In the genomic region with DNA sequence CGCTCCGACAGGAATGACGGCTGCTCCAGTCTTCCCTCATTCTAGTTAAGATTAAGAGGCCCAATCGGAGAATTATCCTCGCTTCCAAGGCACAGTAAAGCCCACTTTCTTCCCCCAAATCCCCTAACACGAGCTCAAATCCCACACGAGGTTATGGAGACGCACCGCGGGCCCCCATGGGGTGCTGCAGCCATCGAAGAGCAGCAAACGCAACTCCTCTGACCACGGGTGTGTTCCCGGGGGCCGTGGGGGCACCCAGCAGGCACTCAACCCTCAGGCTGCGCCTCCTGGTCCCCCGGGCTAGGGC, we compare ENCODE assay signal across 8 cellular contexts. TPM values are rescaled to one million over a fixed set of nuclear protein-coding genes. Genes with fewer than 3 reads are reported as not detected.
DNase-seq lines count a peak whose midpoint lies in the region; ATAC-seq and TF ChIP-seq lines count a peak whose summit lies in the region.

No MANE protein-coding gene starts in this region.

- H3K27ac Mint-ChIP-seq in activated CD4-positive, alpha-beta T cell treated with anti-CD3 and anti-CD28 coated beads, Interleukin-2, amount 10 ng/mL, durations not matched to agents 7 days and 5 days, result peak overlapping the region; percentile 90
- H3K27ac Mint-ChIP-seq in natural killer cell, result peak overlapping the region; percentile 79 to 92

- DNase-seq in activated CD4-positive, alpha-beta T cell treated with anti-CD3 and anti-CD28 coated beads, Interleukin-2, amount 10 ng/mL, durations not matched to agents 7 days and 5 days, result no peak
- no peak for DNase-seq in activated CD4-positive, alpha-beta T cell treated with anti-CD3 and anti-CD28 coated beads for 1 hour
- DNase-seq in coronary artery (ENCODE audit: low spot score) (no peak), natural killer cell (no peak)

- no peaks in the 10 kb centered on the region for H3K27me3 Mint-ChIP-seq in activated CD4-positive, alpha-beta T cell treated with anti-CD3 and anti-CD28 coated beads, Interleukin-2, amount 10 ng/mL, durations not matched to agents 7 days and 5 days
- H3K27me3 Mint-ChIP-seq in natural killer cell (ENCODE audit: low read depth in 2 of 2), result no peaks in the 10 kb centered on the region

- intact Hi-C loops in natural killer cell (cut with micrococcal nuclease), result no loop called here

- H3K9me3 Mint-ChIP-seq in activated CD4-positive, alpha-beta T cell treated with anti-CD3 and anti-CD28 coated beads, Interleukin-2, amount 10 ng/mL, durations not matched to agents 7 days and 5 days, result no peaks in the 10 kb centered on the region
- no peaks in the 10 kb centered on the region for H3K9me3 Mint-ChIP-seq in natural killer cell

- peak overlapping the region; percentile 99 for H2AFZ ChIP-seq in KMS-11 (ENCODE audit: low read depth)

- CTCF ChIA-PET in activated CD4-positive, alpha-beta T cell treated with anti-CD3 and anti-CD28 coated beads, Interleukin-2, amount 10 ng/mL, durations not matched to agents 7 days and 5 days (lab: Charles Lee), result no interaction called here

- H4K20me1 ChIP-seq in KMS-11 (ENCODE audit: insufficient read depth), result no peaks in the 10 kb centered on the region

- peaks cover 3% of the 10 kb centered on the region; the same call in 1 of the 2 replicates for H3K27me3 ChIP-seq in KMS-11 (ENCODE audit: insufficient read depth, low read depth)

- peaks cover 16% of the 10 kb centered on the region for H3K36me3 Mint-ChIP-seq in activated CD4-positive, alpha-beta T cell treated with anti-CD3 and anti-CD28 coated beads, Interleukin-2, amount 10 ng/mL, durations not matched to agents 7 days and 5 days (ENCODE audit: low read depth)
- H3K36me3 Mint-ChIP-seq in natural killer cell, result no peaks in the 10 kb centered on the region

- H3K4me2 ChIP-seq in KMS-11, result peak overlapping the region; percentile 95

- peaks cover 4% of the 10 kb centered on the region for H3K4me1 ChIP-seq in KMS-11 (ENCODE audit: low read depth, poor library complexity, severe bottlenecking)

- H3K4me3 ChIP-seq in KMS-11 (IDR thresholded peaks at IDR 0.05; ENCODE audit: insufficient read depth, low read depth, low read length), result peak overlapping the region; percentile 89
- H3K4me3 ChIP-seq in coronary artery, result peak overlapping the region; percentile 99

- H3K79me2 ChIP-seq in KMS-11 (ENCODE audit: insufficient read depth, low read depth), result peaks cover 15% of the 10 kb centered on the region

- no peak for TF ChIP-seq CTCF in KMS-11 (conservative IDR thresholded peaks at IDR 0.05; ENCODE audit: low read depth, low read length)
- no peak for TF ChIP-seq CTCF in coronary artery (IDR thresholded peaks at IDR 0.05)
- TF ChIP-seq CTCF in natural killer cell (IDR thresholded peaks at IDR 0.05), result no peak

- H3K27ac ChIP-seq in KMS-11, result no peak overlapping the region
- H3K27ac ChIP-seq in coronary artery, result peak overlapping the region; percentile 32 to 79

- no peaks in the 10 kb centered on the region for H3K36me3 ChIP-seq in KMS-11 (ENCODE audit: insufficient read depth)

- peak overlapping the region; percentile 62; the same call in 1 of the 2 replicates for H3K9ac ChIP-seq in KMS-11

- H3K4me3 Mint-ChIP-seq in activated CD4-positive, alpha-beta T cell treated with anti-CD3 and anti-CD28 coated beads, Interleukin-2, amount 10 ng/mL, durations not matched to agents 7 days and 5 days, result peak overlapping the region; percentile 90
- H3K4me3 Mint-ChIP-seq in natural killer cell, result peak overlapping the region; percentile 95

- H3K4me1 Mint-ChIP-seq in activated CD4-positive, alpha-beta T cell treated with anti-CD3 and anti-CD28 coated beads, Interleukin-2, amount 10 ng/mL, durations not matched to agents 7 days and 5 days, result peaks cover 18% of the 10 kb centered on the region
- peaks cover 21 to 36% of the 10 kb centered on the region in 2 donors for H3K4me1 Mint-ChIP-seq in natural killer cell

- ATAC-seq in natural killer cell (peak; percentile 15 to 24 (median 19)), GM18502 (IDR thresholded peaks at IDR 0.05; ENCODE audit: poor library complexity, unreplicated experiment) (no peak), HG03439 (IDR thresholded peaks at IDR 0.05; ENCODE audit: unreplicated experiment) (no peak), GM18861 (IDR thresholded peaks at IDR 0.05; ENCODE audit: unreplicated experiment) (no peak)

- POLR2A ChIA-PET in activated CD4-positive, alpha-beta T cell treated with anti-CD3 and anti-CD28 coated beads, Interleukin-2, amount 10 ng/mL, durations not matched to agents 7 days and 5 days (lab: Charles Lee), result no interaction called here

RNA-seq across cellular contexts. Expression of a gene that starts 0.4 kb away (rescaled TPM):
- total RNA-seq in activated CD4-positive, alpha-beta T cell treated with anti-CD3 and anti-CD28 coated beads, Interleukin-2, amount 10 ng/mL, durations not matched to agents 7 days and 5 days, result 100 to 1,000 TPM in 1 of 2 experiments, 10 to 100 TPM in 1; 77.9 to 115 TPM
- total RNA-seq in natural killer cell, result 10 to 100 TPM; 51.5 to 76.5 (median 53.5) TPM

RNA-seq across cellular contexts. Expression of a gene that starts 4.8 kb away (rescaled TPM):
- not detected for total RNA-seq in activated CD4-positive, alpha-beta T cell treated with anti-CD3 and anti-CD28 coated beads, Interleukin-2, amount 10 ng/mL, durations not matched to agents 7 days and 5 days
- total RNA-seq in natural killer cell, result not detected

Comparison
In these comparisons a context has a peak if more than half of its experiments do, and no peak if none do; other contexts are left out.
1. ATAC-seq: peak in natural killer cell (3 of 3); none in GM18502 (single experiment), HG03439 (single experiment) and GM18861 (single experiment).